In the genomic region with DNA sequence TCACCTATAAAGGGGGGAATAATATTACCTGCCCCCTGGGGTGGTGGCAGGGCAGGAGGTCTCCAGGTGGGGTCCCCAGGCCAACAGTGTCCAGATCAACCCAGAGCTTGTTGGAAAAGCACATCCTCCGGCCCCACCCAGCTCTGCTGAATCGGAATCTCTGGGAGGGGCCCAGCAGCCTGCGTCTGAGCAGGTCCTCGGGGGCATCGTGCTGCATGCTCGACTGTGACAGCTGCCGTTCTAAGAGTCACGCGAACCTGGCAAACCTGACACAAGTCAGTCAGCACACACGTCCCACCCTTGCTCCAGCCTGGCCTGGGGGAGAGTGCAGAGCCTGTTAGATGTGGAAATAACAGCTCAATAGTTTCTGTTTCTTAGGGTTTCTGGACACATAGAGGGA, we compare ENCODE assay signal across 17 cellular contexts.
"Had no signal": no experiment of that assay in that cellular context is flagged by ENCODE, and none has a peak within 500 bp of the region (broad histone marks: within the 10 kb centered on the region; RNA-seq: fewer than 3 reads in every experiment).

No MANE protein-coding gene starts in this region.

- H3K27ac ChIP-seq: epithelial cell of prostate, ovary had no signal

- ATAC-seq: effector memory CD8-positive, alpha-beta T cell; gastroesophageal sphincter; left lobe of liver; stimulated activated effector memory CD8-positive, alpha-beta T cell treated with anti-CD3 and anti-CD28 coated beads, Interleukin-12 subunit alpha, Interleukin-12 subunit beta, amount 100 ng/mL, for 72 hours had no signal

- H3K27ac Mint-ChIP-seq: dendritic cell treated with granulocyte-macrophage colony-stimulating factor and Interleukin-4, amounts not matched to agents 40 ng/mL and 50 ng/mL, for 4 days; effector memory CD8-positive, alpha-beta T cell; naive B cell; stimulated activated effector memory CD8-positive, alpha-beta T cell treated with anti-CD3 and anti-CD28 coated beads, Interleukin-12 subunit alpha, Interleukin-12 subunit beta, amount 100 ng/mL, for 72 hours; stimulated activated naive CD8-positive, alpha-beta T cell treated with anti-CD3 and anti-CD28 coated beads, Interleukin-15, Interleukin-2, amounts not matched to agents 100 ng/mL and 50 ng/mL, for 24 hours had no signal

- DNase-seq: effector memory CD8-positive, alpha-beta T cell; hippocampal formation; kidney glomerular epithelial cell; mesenchymal stem cell; naive B cell; ovary; stimulated activated CD4-positive, alpha-beta T cell treated with anti-CD3 and anti-CD28 coated beads, Interleukin-2, amount 100 ng/mL, for 48 hours had no signal

- H3K9me3 Mint-ChIP-seq: dendritic cell treated with granulocyte-macrophage colony-stimulating factor and Interleukin-4, amounts not matched to agents 40 ng/mL and 50 ng/mL, for 4 days; effector memory CD8-positive, alpha-beta T cell; stimulated activated effector memory CD8-positive, alpha-beta T cell treated with anti-CD3 and anti-CD28 coated beads, Interleukin-12 subunit alpha, Interleukin-12 subunit beta, amount 100 ng/mL, for 72 hours; stimulated activated naive CD8-positive, alpha-beta T cell treated with anti-CD3 and anti-CD28 coated beads, Interleukin-15, Interleukin-2, amounts not matched to agents 100 ng/mL and 50 ng/mL, for 24 hours had no signal

- H3K4me3 ChIP-seq: esophagus muscularis mucosa, gastroesophageal sphincter, lung, ovary, smooth muscle cell, tibial nerve had no signal

- H3K27me3 Mint-ChIP-seq: dendritic cell treated with granulocyte-macrophage colony-stimulating factor and Interleukin-4, amounts not matched to agents 40 ng/mL and 50 ng/mL, for 4 days had no signal

- H3K9me3 ChIP-seq: esophagus muscularis mucosa, gastroesophageal sphincter, ovary had no signal

- H3K36me3 Mint-ChIP-seq: stimulated activated effector memory CD8-positive, alpha-beta T cell treated with anti-CD3 and anti-CD28 coated beads, Interleukin-12 subunit alpha, Interleukin-12 subunit beta, amount 100 ng/mL, for 72 hours had no signal

- H3K4me1 Mint-ChIP-seq: naive B cell; stimulated activated effector memory CD8-positive, alpha-beta T cell treated with anti-CD3 and anti-CD28 coated beads, Interleukin-12 subunit alpha, Interleukin-12 subunit beta, amount 100 ng/mL, for 72 hours had no signal

- H3K27me3 ChIP-seq: esophagus muscularis mucosa, gastroesophageal sphincter, ovary, tibial nerve had no signal

- H3K36me3 ChIP-seq: ovary had no signal

- H3K4me3 Mint-ChIP-seq: dendritic cell treated with granulocyte-macrophage colony-stimulating factor and Interleukin-4, amounts not matched to agents 40 ng/mL and 50 ng/mL, for 4 days; effector memory CD8-positive, alpha-beta T cell; naive B cell; stimulated activated effector memory CD8-positive, alpha-beta T cell treated with anti-CD3 and anti-CD28 coated beads, Interleukin-12 subunit alpha, Interleukin-12 subunit beta, amount 100 ng/mL, for 72 hours; stimulated activated naive CD8-positive, alpha-beta T cell treated with anti-CD3 and anti-CD28 coated beads, Interleukin-15, Interleukin-2, amounts not matched to agents 100 ng/mL and 50 ng/mL, for 24 hours had no signal
